ENCODE assay signal across 1 cellular context in the genomic region with DNA sequence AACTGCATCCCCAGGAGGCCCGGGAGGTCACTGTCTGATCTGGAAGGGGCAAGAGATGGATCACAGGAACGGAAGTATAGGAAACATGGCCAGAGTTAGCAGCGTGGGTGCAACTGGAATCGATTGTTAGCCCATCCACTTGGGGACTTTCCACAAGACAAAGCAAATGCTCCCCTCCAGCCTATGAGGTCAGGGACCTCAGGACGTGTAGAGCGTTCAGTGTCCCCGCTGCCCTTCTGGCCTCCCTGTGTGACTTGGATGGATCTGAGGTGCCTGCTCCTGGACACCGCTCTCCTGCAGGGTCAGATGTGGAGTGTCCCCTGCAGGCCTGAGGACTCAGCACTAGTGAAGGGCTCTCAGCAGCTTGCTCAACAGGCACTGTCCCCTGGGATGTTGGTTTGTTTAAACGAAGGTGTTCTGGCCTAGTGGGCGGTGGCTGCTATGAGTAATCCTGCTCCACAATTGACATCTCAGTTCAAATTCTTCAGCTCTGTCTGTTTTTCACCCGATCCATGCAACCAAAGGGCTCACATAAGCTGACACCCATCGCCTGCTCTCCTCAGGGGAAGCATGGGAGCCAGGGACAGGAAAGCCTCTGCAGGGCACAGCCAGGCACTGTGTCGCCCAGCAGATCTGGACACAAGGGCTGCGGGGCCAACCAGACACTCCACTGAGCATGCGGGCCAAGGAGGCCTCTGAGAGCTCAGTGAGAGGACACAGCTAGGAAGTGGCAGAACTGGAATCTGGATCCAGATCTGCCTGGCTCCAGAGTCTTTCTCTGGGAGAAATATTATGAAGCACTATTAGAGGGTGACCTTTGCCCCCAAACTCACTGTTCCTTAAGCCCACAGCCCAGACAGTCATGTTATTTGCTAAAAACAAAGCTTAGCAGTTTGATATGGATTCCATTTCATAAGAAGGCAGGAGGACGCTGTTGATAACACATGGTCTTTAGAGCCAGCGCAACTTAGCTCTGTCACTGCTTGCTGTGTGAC.
TF ChIP-seq lines count a peak whose summit lies in the region.

No MANE protein-coding gene starts in this region.

TF ChIP-seq in liver, 16 proteins besides CTCF, POLR2A, EP300 and RAD21 (continued from another document):
- TF ChIP-seq, protein P1, sequence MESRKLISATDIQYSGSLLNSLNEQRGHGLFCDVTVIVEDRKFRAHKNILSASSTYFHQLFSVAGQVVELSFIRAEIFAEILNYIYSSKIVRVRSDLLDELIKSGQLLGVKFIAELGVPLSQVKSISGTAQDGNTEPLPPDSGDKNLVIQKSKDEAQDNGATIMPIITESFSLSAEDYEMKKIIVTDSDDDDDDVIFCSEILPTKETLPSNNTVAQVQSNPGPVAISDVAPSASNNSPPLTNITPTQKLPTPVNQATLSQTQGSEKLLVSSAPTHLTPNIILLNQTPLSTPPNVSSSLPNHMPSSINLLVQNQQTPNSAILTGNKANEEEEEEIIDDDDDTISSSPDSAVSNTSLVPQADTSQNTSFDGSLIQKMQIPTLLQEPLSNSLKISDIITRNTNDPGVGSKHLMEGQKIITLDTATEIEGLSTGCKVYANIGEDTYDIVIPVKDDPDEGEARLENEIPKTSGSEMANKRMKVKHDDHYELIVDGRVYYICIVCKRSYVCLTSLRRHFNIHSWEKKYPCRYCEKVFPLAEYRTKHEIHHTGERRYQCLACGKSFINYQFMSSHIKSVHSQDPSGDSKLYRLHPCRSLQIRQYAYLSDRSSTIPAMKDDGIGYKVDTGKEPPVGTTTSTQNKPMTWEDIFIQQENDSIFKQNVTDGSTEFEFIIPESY (IDR thresholded peaks at IDR 0.05), result no peak
TF ChIP-seq in liver: peak in this region for 7.
